ENCODE assay signal across 33 cellular contexts in genomic region chr1:153150846-153151245, GRCh38. TPM values are rescaled to one million over a fixed set of nuclear protein-coding genes. Genes with fewer than 3 reads are reported as not detected.
"Had no signal": no experiment of that assay in that cellular context is flagged by ENCODE, and none has a peak within 500 bp of the region (broad histone marks: within the 10 kb centered on the region; RNA-seq: fewer than 3 reads in every experiment).

SPRR2G (minus strand) TSS chr1:153150890; CDS start chr1:153150110, 780 bp downstream.

- H3K27ac Mint-ChIP-seq: activated CD4-positive, alpha-beta memory T cell treated with anti-CD3 and anti-CD28 coated beads, Interleukin-2, amount 10 ng/mL, durations not matched to agents 7 days and 5 days; activated CD4-positive, alpha-beta T cell treated with anti-CD3 and anti-CD28 coated beads, Interleukin-2, amount 10 ng/mL, durations not matched to agents 7 days and 5 days; activated naive CD8-positive, alpha-beta T cell; activated T-helper 17 cell treated with anti-CD3 and anti-CD28 coated beads, Interleukin-2, amount 50 U/mL, for 72 hours; brain; dendritic cell treated with granulocyte-macrophage colony-stimulating factor and Interleukin-4, amounts not matched to agents 40 ng/mL and 50 ng/mL, for 4 days; endodermal cell; WTC11 had no signal

- H3K9me3 ChIP-seq: ascending aorta, breast epithelium, esophagus muscularis mucosa, gastrocnemius medialis had no signal

- H3K9me3 Mint-ChIP-seq: activated CD4-positive, alpha-beta memory T cell treated with anti-CD3 and anti-CD28 coated beads, Interleukin-2, amount 10 ng/mL, durations not matched to agents 7 days and 5 days; activated CD4-positive, alpha-beta T cell treated with anti-CD3 and anti-CD28 coated beads, Interleukin-2, amount 10 ng/mL, durations not matched to agents 7 days and 5 days; activated T-cell treated with anti-CD3 and anti-CD28 coated beads, Interleukin-2, amount 50 U/mL, for 4 hours; activated T-helper 17 cell treated with anti-CD3 and anti-CD28 coated beads, Interleukin-2, amount 50 U/mL, for 72 hours; brain; central memory CD8-positive, alpha-beta T cell; dendritic cell treated with granulocyte-macrophage colony-stimulating factor and Interleukin-4, amounts not matched to agents 40 ng/mL and 50 ng/mL, for 4 days; endodermal cell; WTC11 had no signal

- H3K4me1 ChIP-seq: ascending aorta, breast epithelium, esophagus muscularis mucosa, foreskin keratinocyte, gastrocnemius medialis had no signal

- DNase-seq: activated CD4-positive, alpha-beta memory T cell treated with anti-CD3 and anti-CD28 coated beads, Interleukin-2, amount 10 ng/mL, durations not matched to agents 7 days and 5 days; activated CD4-positive, alpha-beta T cell treated with anti-CD3 and anti-CD28 coated beads for 1 hour; activated CD4-positive, alpha-beta T cell treated with anti-CD3 and anti-CD28 coated beads for 4 hours; activated CD4-positive, alpha-beta T cell treated with anti-CD3 and anti-CD28 coated beads, Interleukin-2, amount 10 ng/mL, durations not matched to agents 7 days and 5 days; activated CD4-positive, alpha-beta T cell treated with anti-CD3 and anti-CD28 coated beads, Interleukin-2, amount 50 U/mL, for 4 hours; activated CD8-positive, alpha-beta memory T cell treated with anti-CD3 and anti-CD28 coated beads, Interleukin-2, amount 50 U/mL, for 48 hours; activated effector memory CD4-positive, alpha-beta T cell treated with Interleukin-2 at 50 U/mL for 16 hours; activated gamma-delta T cell treated with Interleukin-2 at 50 U/mL for 16 hours; activated naive CD4-positive, alpha-beta T cell treated with anti-CD3 and anti-CD28 coated beads, Interleukin-2, amount 50 U/mL, for 16 hours; activated naive CD4-positive, alpha-beta T cell treated with Interleukin-2 at 50 U/mL for 16 hours; activated T-cell treated with anti-CD3 and anti-CD28 coated beads for 4 hours; activated T-cell treated with anti-CD3 and anti-CD28 coated beads, Interleukin-2, amount 50 U/mL, for 4 hours; dorsolateral prefrontal cortex; effector memory CD4-positive, alpha-beta T cell; endodermal cell; erythroblast; gastrocnemius medialis; glutamatergic neuron; T-helper 2 cell had no signal

- H3K4me3 ChIP-seq: ascending aorta, breast epithelium, coronary artery, dorsolateral prefrontal cortex, esophagus muscularis mucosa, gastrocnemius medialis had no signal

- H3K27ac ChIP-seq: ascending aorta, breast epithelium, coronary artery, dorsolateral prefrontal cortex, esophagus muscularis mucosa, foreskin keratinocyte, gastrocnemius medialis had no signal

- ATAC-seq: activated T-cell treated with anti-CD3 and anti-CD28 coated beads, Interleukin-2, amount 50 U/mL, for 4 hours; activated T-helper 17 cell treated with anti-CD3 and anti-CD28 coated beads, Interleukin-2, amount 50 U/mL, for 72 hours; foreskin keratinocyte; gastrocnemius medialis; WTC11 had no signal

- H3K4me1 Mint-ChIP-seq: activated CD4-positive, alpha-beta memory T cell treated with anti-CD3 and anti-CD28 coated beads, Interleukin-2, amount 10 ng/mL, durations not matched to agents 7 days and 5 days; activated CD4-positive, alpha-beta T cell treated with anti-CD3 and anti-CD28 coated beads, Interleukin-2, amount 10 ng/mL, durations not matched to agents 7 days and 5 days; activated T-helper 17 cell treated with anti-CD3 and anti-CD28 coated beads, Interleukin-2, amount 50 U/mL, for 72 hours; brain; central memory CD8-positive, alpha-beta T cell; endodermal cell had no signal

- H3K36me3 Mint-ChIP-seq: activated naive CD8-positive, alpha-beta T cell; brain; WTC11 had no signal

- H3K27me3 ChIP-seq: ascending aorta, esophagus muscularis mucosa, foreskin keratinocyte, gastrocnemius medialis had no signal

- H3K4me3 Mint-ChIP-seq: activated CD4-positive, alpha-beta memory T cell treated with anti-CD3 and anti-CD28 coated beads, Interleukin-2, amount 10 ng/mL, durations not matched to agents 7 days and 5 days; activated CD4-positive, alpha-beta T cell treated with anti-CD3 and anti-CD28 coated beads, Interleukin-2, amount 10 ng/mL, durations not matched to agents 7 days and 5 days; activated naive CD8-positive, alpha-beta T cell; activated T-cell treated with anti-CD3 and anti-CD28 coated beads, Interleukin-2, amount 50 U/mL, for 4 hours; activated T-helper 17 cell treated with anti-CD3 and anti-CD28 coated beads, Interleukin-2, amount 50 U/mL, for 72 hours; brain; central memory CD8-positive, alpha-beta T cell; dendritic cell treated with granulocyte-macrophage colony-stimulating factor and Interleukin-4, amounts not matched to agents 40 ng/mL and 50 ng/mL, for 4 days; endodermal cell; WTC11 had no signal

- H3K36me3 ChIP-seq: ascending aorta, breast epithelium, esophagus muscularis mucosa, gastrocnemius medialis had no signal

RNA-seq across cellular contexts. Expression of gene SPRR2G, which starts in this region (rescaled TPM):
- total RNA-seq: activated CD4-positive, alpha-beta memory T cell treated with anti-CD3 and anti-CD28 coated beads, Interleukin-2, amount 10 ng/mL, durations not matched to agents 7 days and 5 days; activated CD4-positive, alpha-beta T cell treated with anti-CD3 and anti-CD28 coated beads, Interleukin-2, amount 10 ng/mL, durations not matched to agents 7 days and 5 days; activated T-cell treated with anti-CD3 and anti-CD28 coated beads, Interleukin-2, amount 50 U/mL, for 4 hours; activated T-helper 17 cell treated with anti-CD3 and anti-CD28 coated beads, Interleukin-2, amount 50 U/mL, for 72 hours; ascending aorta; breast epithelium; cardiac septum; cerebellum; endodermal cell; esophagus muscularis mucosa; gastrocnemius medialis; T-helper 1 cell treated with Interleukin-12 subunit alpha and Interleukin-12 subunit beta and Interleukin-4 antibody, amounts not matched to agents 30 ng/mL and 1 ng/mL, for 36 hours; WTC11 had no signal
